Comparison of ENCODE assay signal across 9 cellular contexts in the genomic region with DNA sequence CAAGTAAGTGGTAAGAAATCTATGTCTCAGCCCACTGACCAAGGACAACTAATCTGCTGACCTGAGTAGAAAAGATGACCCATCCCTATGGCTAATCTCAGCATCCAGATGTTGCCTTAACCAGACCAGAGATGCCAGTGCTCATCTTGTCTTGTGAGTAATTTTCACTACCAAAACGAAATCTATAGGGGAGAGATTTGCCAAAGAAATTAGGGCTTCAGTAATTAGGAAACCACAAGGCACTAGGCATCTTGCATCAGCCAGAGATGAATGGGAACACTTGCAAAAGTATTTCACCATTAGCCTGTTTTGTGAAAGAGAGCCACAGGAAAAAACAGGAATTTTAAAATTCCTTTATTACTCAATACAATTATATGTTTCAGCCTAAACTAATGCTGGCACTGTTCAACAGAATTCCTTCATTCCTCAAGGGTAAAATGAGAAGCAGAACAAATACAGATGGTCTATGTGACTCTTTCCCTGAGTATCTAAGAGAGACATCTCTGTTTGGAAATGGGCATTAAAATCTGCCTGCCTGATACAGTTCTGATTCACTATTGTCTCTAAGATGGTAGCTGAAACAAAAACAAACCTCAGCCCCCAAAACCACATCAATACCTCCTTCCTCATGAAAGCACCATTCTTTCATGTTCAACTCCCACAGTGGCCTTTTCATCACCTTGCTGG.
DNase-seq lines count a peak whose midpoint lies in the region; ATAC-seq, FAIRE-seq and TF ChIP-seq lines count a peak whose summit lies in the region.
"Had no signal": no experiment of that assay in that cellular context is flagged by ENCODE, and none has a peak within 500 bp of the region (broad histone marks: within the 10 kb centered on the region; RNA-seq: fewer than 3 reads in every experiment).

No MANE protein-coding gene starts in this region.

- no CpG with 5 or more reads among the region's 1 CpG for WGBS in trophoblast cell (ENCODE audit: extremely low coverage, insufficient coverage, insufficient read length)

- ATAC-seq in HG02885 (IDR thresholded peaks at IDR 0.05; ENCODE audit: poor library complexity, unreplicated experiment) (peak; percentile 72), GM18505 (IDR thresholded peaks at IDR 0.05; ENCODE audit: unreplicated experiment) (no peak)

- no TSS peak for BruUV-seq in OCI-LY7 (replicated peaks; lab: Mats Ljungman, UMichigan)

- H3K27me3 Mint-ChIP-seq in astrocyte (ENCODE audit: low read depth, unreplicated experiment), result no peaks in the 10 kb centered on the region
- H3K27me3 Mint-ChIP-seq: activated T-cell treated with anti-CD3 and anti-CD28 coated beads, Interleukin-2, amount 50 U/mL, for 24 hours had no signal

- no peak overlapping the region for H3K14ac ChIP-seq in trophoblast cell (ENCODE audit: low read length)

- peaks cover 18% of the 10 kb centered on the region for H3K4me1 ChIP-seq in astrocyte (ENCODE audit: insufficient read depth, low read length)
- H3K4me1 ChIP-seq in trophoblast cell (ENCODE audit: control insufficient read depth in 1 of 2, insufficient read depth in 2 of 2, low read length in 2 of 2), result peaks cover 3 to 7% of the 10 kb centered on the region in 2 experiments
- H3K4me1 ChIP-seq in OCI-LY7 (ENCODE audit: insufficient read depth, low read length, poor library complexity, severe bottlenecking), result no peaks in the 10 kb centered on the region
- H3K4me1 ChIP-seq in right atrium auricular region, result peaks cover 0 to 25% of the 10 kb centered on the region in 2 donors

- H4K20me1 ChIP-seq in astrocyte (ENCODE audit: insufficient read depth, low read length) (no peaks in the 10 kb centered on the region), OCI-LY7 (ENCODE audit: insufficient read depth, low read length) (peaks cover 12% of the 10 kb centered on the region)

- CTCF ChIA-PET in OCI-LY7 (lab: Charles Lee; ENCODE audit: unreplicated experiment), result no interaction called here

- H2BK5ac ChIP-seq in trophoblast cell (ENCODE audit: low read depth, low read length, poor library complexity), result no peak overlapping the region

- H4K91ac ChIP-seq in trophoblast cell (ENCODE audit: low read depth, low read length), result no peak overlapping the region

- no peak overlapping the region for H3K23ac ChIP-seq in trophoblast cell (ENCODE audit: low read length)

- in situ Hi-C loops in GM13977 (cut with MboI; ENCODE audit: low pct_unique_long_range_greater_than_20kb, low sequenced_read_pairs, unreplicated experiment), result no loop called here

- H3K18ac ChIP-seq in trophoblast cell (ENCODE audit: low read length), result no peak overlapping the region

- no peaks in the 10 kb centered on the region for H3K36me3 ChIP-seq in astrocyte (ENCODE audit: insufficient read depth, low read length)
- H3K36me3 ChIP-seq in trophoblast cell (ENCODE audit: control insufficient read depth in 1 of 2, insufficient read depth in 2 of 2, low read length in 2 of 2), result no peaks in the 10 kb centered on the region
- H3K36me3 ChIP-seq in OCI-LY7 (ENCODE audit: insufficient read depth, low read length), result no peaks in the 10 kb centered on the region
- H3K36me3 ChIP-seq in right atrium auricular region, result no peaks in the 10 kb centered on the region

- intact Hi-C loops in OCI-LY7 (cut with micrococcal nuclease; ENCODE audit: unreplicated experiment), result no loop called here

- POLR2A ChIA-PET in OCI-LY7 (lab: Charles Lee), result no interaction called here

- H2BK120ac ChIP-seq in trophoblast cell (ENCODE audit: insufficient read depth, low read length, poor library complexity), result no peak overlapping the region

- DNase-seq in GM13977 (ENCODE audit: low spot score) (peak; percentile 36), astrocyte (ENCODE audit: low read depth) (peak; percentile 89), trophoblast cell (peak; percentile 46 to 90), OCI-LY7 (ENCODE audit: low spot score) (no peak), NCI-H69 (lab: John Stamatoyannopoulos, UW) (no peak), right atrium auricular region (ENCODE audit: low spot score) (no peak)
- DNase-seq: activated T-cell treated with anti-CD3 and anti-CD28 coated beads, Interleukin-2, amount 50 U/mL, for 24 hours had no signal

- H4K12ac ChIP-seq in trophoblast cell (ENCODE audit: low read depth, low read length), result no peak overlapping the region

- H3K4ac ChIP-seq in trophoblast cell (ENCODE audit: low read depth, low read length), result no peak overlapping the region

- H3K9me3 Mint-ChIP-seq in astrocyte (ENCODE audit: unreplicated experiment), result no peaks in the 10 kb centered on the region
- H3K9me3 Mint-ChIP-seq: activated T-cell treated with anti-CD3 and anti-CD28 coated beads, Interleukin-2, amount 50 U/mL, for 24 hours had no signal

- H4K8ac ChIP-seq in trophoblast cell (ENCODE audit: low read depth, low read length), result peak overlapping the region; percentile 38

- H3K36me3 Mint-ChIP-seq in astrocyte (ENCODE audit: low read depth, unreplicated experiment), result no peaks in the 10 kb centered on the region

- peak overlapping the region; percentile 50 for H3K27ac Mint-ChIP-seq in astrocyte (ENCODE audit: unreplicated experiment)
- H3K27ac Mint-ChIP-seq: activated T-cell treated with anti-CD3 and anti-CD28 coated beads, Interleukin-2, amount 50 U/mL, for 24 hours had no signal

- H3K9ac ChIP-seq in astrocyte (ENCODE audit: low read length) (no peak overlapping the region), trophoblast cell (ENCODE audit: low read length) (no peak overlapping the region)

- no peak for TF ChIP-seq POLR2A in GM18505 (IDR thresholded peaks at IDR 0.05; ENCODE audit: borderline replicate concordance, extremely low read depth, insufficient read depth, insufficient read length)

- no peaks in the 10 kb centered on the region for H3K9me2 ChIP-seq in OCI-LY7 (ENCODE audit: insufficient read depth, low read length)

- peak overlapping the region; percentile 14 for H2BK12ac ChIP-seq in trophoblast cell (ENCODE audit: low read length)

- peaks cover 22% of the 10 kb centered on the region for H3K4me1 Mint-ChIP-seq in astrocyte (ENCODE audit: low read depth, unreplicated experiment)

- H3K4me3 ChIP-seq in astrocyte (ENCODE audit: insufficient read depth, low read depth, low read length) (no peak overlapping the region), trophoblast cell (ENCODE audit: low read depth, low read length) (no peak overlapping the region), OCI-LY7 (ENCODE audit: low read depth, low read length, poor library complexity, severe bottlenecking) (no peak overlapping the region), right atrium auricular region (no peak overlapping the region)

- H3K4me3 Mint-ChIP-seq in astrocyte (ENCODE audit: unreplicated experiment), result no peak overlapping the region
- H3K4me3 Mint-ChIP-seq: activated T-cell treated with anti-CD3 and anti-CD28 coated beads, Interleukin-2, amount 50 U/mL, for 24 hours had no signal

- H2AK5ac ChIP-seq in trophoblast cell (ENCODE audit: low read length), result no peak overlapping the region

- FAIRE-seq in astrocyte (lab: Jason Lieb, UNC), result peak; percentile 82

- peaks cover 4% of the 10 kb centered on the region for H3K79me1 ChIP-seq in trophoblast cell (ENCODE audit: low read length)

- TF ChIP-seq CTCF in GM13977 (IDR thresholded peaks at IDR 0.05; ENCODE audit: extremely low read depth, insufficient read depth, missing control alignments), result no peak
- no peak for TF ChIP-seq CTCF in astrocyte (IDR thresholded peaks at IDR 0.05; ENCODE audit: insufficient read depth, low read depth, low read length)
- no peak for TF ChIP-seq CTCF in OCI-LY7 (conservative IDR thresholded peaks at IDR 0.05; ENCODE audit: low read length)
- TF ChIP-seq CTCF in right atrium auricular region (IDR thresholded peaks at IDR 0.05), result no peak

- no peak overlapping the region for H2AFZ ChIP-seq in astrocyte (ENCODE audit: low read depth, low read length)
- no peak overlapping the region for H2AFZ ChIP-seq in trophoblast cell (ENCODE audit: insufficient read depth, low read length, poor library complexity)
- H2AFZ ChIP-seq in OCI-LY7 (ENCODE audit: low read length), result no peak overlapping the region

- H3K4me2 ChIP-seq in astrocyte (ENCODE audit: low read length) (peak overlapping the region; percentile 40), trophoblast cell (ENCODE audit: low read length) (no peak overlapping the region), OCI-LY7 (ENCODE audit: low read length) (no peak overlapping the region)

- H3K27me3 ChIP-seq in astrocyte (ENCODE audit: insufficient read depth, low read length) (no peaks in the 10 kb centered on the region), trophoblast cell (ENCODE audit: insufficient read depth, low read length) (no peaks in the 10 kb centered on the region), right atrium auricular region (no peaks in the 10 kb centered on the region)

- no peaks in the 10 kb centered on the region for H3K9me3 ChIP-seq in astrocyte (ENCODE audit: insufficient read depth, low read depth, low read length)
- no peaks in the 10 kb centered on the region for H3K9me3 ChIP-seq in trophoblast cell (ENCODE audit: insufficient read depth, low read depth, low read length)
- no peaks in the 10 kb centered on the region for H3K9me3 ChIP-seq in OCI-LY7 (ENCODE audit: low read length)
- H3K9me3 ChIP-seq in right atrium auricular region, result no peaks in the 10 kb centered on the region

- H3K27ac ChIP-seq in astrocyte (ENCODE audit: low read depth, low read length) (no peak overlapping the region), trophoblast cell (ENCODE audit: low read depth, low read length) (no peak overlapping the region), OCI-LY7 (ENCODE audit: low read depth, low read length, poor library complexity, severe bottlenecking) (no peak overlapping the region), right atrium auricular region (no peak overlapping the region)

- no peaks in the 10 kb centered on the region for H3K79me2 ChIP-seq in astrocyte (ENCODE audit: insufficient read depth, low read length)
- no peaks in the 10 kb centered on the region for H3K79me2 ChIP-seq in trophoblast cell (ENCODE audit: control insufficient read depth, insufficient read depth, low read length, poor library complexity)
- no peaks in the 10 kb centered on the region for H3K79me2 ChIP-seq in OCI-LY7 (ENCODE audit: insufficient read depth, low read depth, low read length)

Comparison
In these comparisons a context has a peak if more than half of its experiments do, and no peak if none do; other contexts are left out.
1. DNase-seq: peak in GM13977 (single experiment), astrocyte (single experiment) and trophoblast cell (2 of 2); none in OCI-LY7 (single experiment), NCI-H69 (single experiment) and right atrium auricular region (single experiment).